In the genomic region with DNA sequence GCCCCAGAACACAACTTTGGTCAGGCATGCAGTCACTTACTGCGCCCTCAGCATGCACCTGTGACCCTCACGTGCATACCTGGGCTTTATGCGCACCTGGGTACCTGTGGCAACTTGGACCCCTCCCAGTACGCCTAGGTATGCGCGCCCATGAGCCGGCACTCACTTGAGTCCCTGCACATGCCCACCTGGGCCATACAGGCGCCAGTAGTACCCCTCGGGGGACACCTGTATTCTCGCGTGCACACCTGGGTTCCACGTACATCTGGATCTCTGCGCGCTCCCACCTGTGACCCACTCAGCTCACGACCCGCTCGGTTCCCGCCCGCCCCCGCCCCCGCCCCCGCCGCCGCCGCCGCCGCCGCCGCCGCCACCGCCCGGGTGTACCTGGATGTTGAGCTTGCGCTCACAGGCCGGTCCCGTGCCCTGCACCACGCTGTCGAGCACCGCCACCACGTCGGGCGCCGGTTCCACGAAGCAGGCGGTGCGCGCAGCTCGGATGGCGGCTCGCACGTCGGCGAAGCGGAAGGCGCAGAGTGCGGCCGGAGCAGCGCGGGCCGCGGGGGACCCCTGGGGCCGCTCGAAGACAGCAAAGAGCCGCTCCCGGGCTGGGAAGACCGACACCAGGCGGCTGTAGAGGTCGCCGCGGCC, we compare ENCODE assay signal across 8 cellular contexts. TPM values are rescaled to one million over a fixed set of nuclear protein-coding genes. Genes with fewer than 3 reads are reported as not detected.
A peak's percentile ranks its signal among the peaks of the same experiment; 100 is the strongest.
DNase-seq lines count a peak whose midpoint lies in the region; ATAC-seq and TF ChIP-seq lines count a peak whose summit lies in the region.

No MANE protein-coding gene starts in this region.

- H2BK5ac ChIP-seq in IMR-90 (ENCODE audit: low read depth, low read length, poor library complexity, severe bottlenecking): no peak overlapping the region

- H3K9ac ChIP-seq in IMR-90 (ENCODE audit: low read depth, low read length): peak overlapping the region; percentile 79; the same call in 1 of the 2 replicates

- H3K4ac ChIP-seq in IMR-90 (ENCODE audit: low read depth, low read length): peak overlapping the region; percentile 24; the same call in 1 of the 2 replicates

- peaks cover 26% of the 10 kb centered on the region for H3K4me1 ChIP-seq in IMR-90 (ENCODE audit: control insufficient read depth, insufficient read depth, low read length)

- peak overlapping the region; percentile 5; the same call in 1 of the 2 replicates for H2AK5ac ChIP-seq in IMR-90 (ENCODE audit: low read depth, low read length)

- H3K9me3 ChIP-seq in IMR-90 (ENCODE audit: control insufficient read depth, insufficient read depth, low read length): no peaks in the 10 kb centered on the region

- no peak overlapping the region for H4K5ac ChIP-seq in IMR-90 (ENCODE audit: low read depth, low read length)

- no peak overlapping the region for H2BK120ac ChIP-seq in IMR-90 (ENCODE audit: low read depth, low read length)

- in situ Hi-C loops in IMR-90 (cut with MboI; ENCODE audit: low sequenced_read_pairs) (loop anchor here (5.0 to 25.0 kb wide), 2 partner anchors 113 to 218 kb away; no protein-coding TSS in a partner anchor), GM13976 (cut with MboI; ENCODE audit: low sequenced_read_pairs, unreplicated experiment) (no loop called here)

- peak overlapping the region; percentile 92 for H3K4me2 ChIP-seq in IMR-90 (ENCODE audit: low read depth, low read length)

- TF ChIP-seq POLR2A in IMR-90 (IDR thresholded peaks at IDR 0.05; ENCODE audit: low read depth, low read length): no peak

- no peak for TF ChIP-seq RAD21 in IMR-90 (IDR thresholded peaks at IDR 0.05; ENCODE audit: low read length)

- peak overlapping the region; percentile 91 to 92 for H3K4me3 Mint-ChIP-seq in effector memory CD8-positive, alpha-beta T cell
- peak overlapping the region; percentile 99 for H3K4me3 Mint-ChIP-seq in natural killer cell

- H3K27me3 Mint-ChIP-seq in effector memory CD8-positive, alpha-beta T cell: no peaks in the 10 kb centered on the region
- peaks cover 0 to 16% of the 10 kb centered on the region in 2 donors for H3K27me3 Mint-ChIP-seq in natural killer cell (ENCODE audit: low read depth in 2 of 2)

- CTCF ChIA-PET in IMR-90 (lab: Yijun Ruan, JAX): interaction anchor here (0.7 to 2.0 kb wide), 3 partner anchors 9 to 115 kb away, joined by 3 to 8 read pairs (median 3); no protein-coding TSS in a partner anchor

- intact Hi-C loops in IMR-90 (cut with micrococcal nuclease): loop anchor here (5.0 kb wide), 1 partner anchor 223 kb away; no protein-coding TSS in a partner anchor
- intact Hi-C loops in natural killer cell (cut with micrococcal nuclease): no loop called here

- no peaks in the 10 kb centered on the region for H3K27me3 ChIP-seq in IMR-90 (ENCODE audit: control insufficient read depth, insufficient read depth, low read length)

- peak overlapping the region; percentile 95 for H3K4me3 ChIP-seq in IMR-90 (ENCODE audit: insufficient read depth, low read depth, low read length)

- no peak overlapping the region for H3K18ac ChIP-seq in IMR-90 (ENCODE audit: low read depth, low read length)

- dilution Hi-C loops in IMR-90 (cut with HindIII; ENCODE audit: low sequenced_read_pairs, unreplicated experiment): no loop called here

- H3K9me3 Mint-ChIP-seq in effector memory CD8-positive, alpha-beta T cell: no peaks in the 10 kb centered on the region
- no peaks in the 10 kb centered on the region for H3K9me3 Mint-ChIP-seq in natural killer cell

- peak; percentile 57 for DNase-seq in AG08396 (ENCODE audit: low spot score)
- DNase-seq in IMR-90: no peak
- DNase-seq in effector memory CD8-positive, alpha-beta T cell: peak in 2 of 3 experiments; percentile 16 to 33
- peak; percentile 24 for DNase-seq in natural killer cell
- DNase-seq in HPDE6-E6E7 (ENCODE audit: extremely low spot score): no peak
- DNase-seq in GM13976 (ENCODE audit: low spot score): no peak

- H3K27ac ChIP-seq in IMR-90 (ENCODE audit: insufficient read depth, low read length): peak overlapping the region; percentile 23; the same call in 1 of the 2 replicates

- peaks cover 52 to 62% of the 10 kb centered on the region in 2 donors for H3K4me1 Mint-ChIP-seq in effector memory CD8-positive, alpha-beta T cell (ENCODE audit: low read depth in 2 of 2)
- peaks cover 64 to 67% of the 10 kb centered on the region in 2 donors for H3K4me1 Mint-ChIP-seq in natural killer cell

- H3K56ac ChIP-seq in IMR-90 (ENCODE audit: extremely low read depth, insufficient read depth, low read length): no peak overlapping the region

- no peak overlapping the region for H4K91ac ChIP-seq in IMR-90 (ENCODE audit: insufficient read depth, low read depth, low read length)

- H2BK15ac ChIP-seq in IMR-90 (ENCODE audit: low read depth, low read length): no peak overlapping the region

- ATAC-seq in IMR-90 (ENCODE audit: low read depth): peak; percentile 5
- ATAC-seq in effector memory CD8-positive, alpha-beta T cell (replicated peaks): peak; percentile 28
- peak; percentile 3 to 38 (median 27) for ATAC-seq in natural killer cell
- no peak for ATAC-seq in HG03354 (IDR thresholded peaks at IDR 0.05; ENCODE audit: poor library complexity, severe bottlenecking, unreplicated experiment)
- no peak for ATAC-seq in HG03039 (IDR thresholded peaks at IDR 0.05; ENCODE audit: unreplicated experiment)

- H3K36me3 Mint-ChIP-seq in effector memory CD8-positive, alpha-beta T cell (ENCODE audit: insufficient read depth): peaks cover 14% of the 10 kb centered on the region
- H3K36me3 Mint-ChIP-seq in natural killer cell: no peaks in the 10 kb centered on the region

- H2AK9ac ChIP-seq in IMR-90 (replicated peaks; ENCODE audit: low read depth, low read length, poor library complexity): peak overlapping the region; percentile 74

- no peak overlapping the region for H4K8ac ChIP-seq in IMR-90 (ENCODE audit: low read depth in 2 of 2, low read length in 2 of 2)

- peak overlapping the region; percentile 8; the same call in 1 of the 2 replicates for H3K23ac ChIP-seq in IMR-90 (ENCODE audit: low read depth, low read length)

- H3K36me3 ChIP-seq in IMR-90 (ENCODE audit: control insufficient read depth, insufficient read depth, low read length): no peaks in the 10 kb centered on the region

- BruUV-seq in IMR-90 (replicated peaks; lab: Mats Ljungman, UMichigan): no TSS peak

- H2BK20ac ChIP-seq in IMR-90 (ENCODE audit: low read depth, low read length): no peak overlapping the region

- peaks cover 8 to 42% of the 10 kb centered on the region in 2 experiments for H3K79me1 ChIP-seq in IMR-90 (ENCODE audit: low read depth in 1 of 2, low read length in 2 of 2)

- peak overlapping the region; percentile 3; the same call in 1 of the 2 replicates for H3K14ac ChIP-seq in IMR-90 (replicated peaks; ENCODE audit: low read depth, low read length)

- 0 out of 2 replicates have a peak, but pooled peaks cover 12% of the 10 kb centered on the region for H3K9me1 ChIP-seq in IMR-90 (ENCODE audit: insufficient read depth, low read length)

- POLR2A ChIA-PET in IMR-90 (lab: Charles Lee; ENCODE audit: unreplicated experiment): interaction anchor here (1.0 kb wide), 1 partner anchor 9 kb away, joined by 3 read pairs; no protein-coding TSS in a partner anchor

- TF ChIP-seq CTCF in IMR-90 (conservative IDR thresholded peaks at IDR 0.05; ENCODE audit: low read depth, low read length) (no peak), natural killer cell (IDR thresholded peaks at IDR 0.05) (no peak), GM13976 (IDR thresholded peaks at IDR 0.05; ENCODE audit: borderline replicate concordance, control extremely low read depth, extremely low read depth, insufficient read depth, missing control alignments) (no peak)

- peaks cover 35% of the 10 kb centered on the region for H4K20me1 ChIP-seq in IMR-90 (ENCODE audit: insufficient read depth, low read length)

- peak overlapping the region; percentile 82 to 88 for H3K27ac Mint-ChIP-seq in effector memory CD8-positive, alpha-beta T cell
- peak overlapping the region; percentile 80 to 85 for H3K27ac Mint-ChIP-seq in natural killer cell

- 6% methylated on average over 27 of the region's 69 CpGs; no CpG with 5 or more reads in 1 of the 2 experiments for WGBS in IMR-90 (ENCODE audit: extremely low coverage in 2 of 2, insufficient read length in 1 of 2), 2 experiments

- peak overlapping the region; percentile 88 for H2AFZ ChIP-seq in IMR-90 (replicated peaks; ENCODE audit: low read length, poor library complexity)

TF ChIP-seq in IMR-90, 13 proteins besides CTCF, POLR2A, EP300 and RAD21:
- TF ChIP-seq CHD1 (IDR thresholded peaks at IDR 0.05; ENCODE audit: low read depth, low read length) (no peak), RCOR1 (IDR thresholded peaks at IDR 0.05; ENCODE audit: insufficient replicate concordance, low read length) (no peak)

RNA-seq across cellular contexts. Expression of gene PLXND1, which starts 1.4 kb away (rescaled TPM):
- 19.2 and 22.5 TPM in 2 replicates for total RNA-seq in IMR-90 (2012; rRNA removed)
- polyA plus RNA-seq in IMR-90 (2012; rRNA removed): 64.5 and 67.1 TPM in 2 replicates
- 51.4 and 55.1 TPM in 2 replicates for polyA plus RNA-seq in IMR-90 (2012; cell fraction: cytosol; rRNA removed)
- polyA plus RNA-seq in IMR-90 (2012; cell fraction: nucleus; rRNA removed; ENCODE audit: low replicate concordance): 117 and 164 TPM in 2 replicates
- 100 to 1,000 TPM; 135 to 214 (median 189) TPM for total RNA-seq in natural killer cell

Comparison
In these comparisons a context has a peak if more than half of its experiments do, and no peak if none do; other contexts are left out.
1. DNase-seq: peak in AG08396 (single experiment), effector memory CD8-positive, alpha-beta T cell (2 of 3) and natural killer cell (single experiment); none in IMR-90 (single experiment), HPDE6-E6E7 (single experiment) and GM13976 (single experiment).
2. ATAC-seq: peak in IMR-90 (single experiment), effector memory CD8-positive, alpha-beta T cell (single experiment) and natural killer cell (3 of 3); none in HG03354 (single experiment) and HG03039 (single experiment).